21 cellular contexts compared by ENCODE assay signal in the genomic region with DNA sequence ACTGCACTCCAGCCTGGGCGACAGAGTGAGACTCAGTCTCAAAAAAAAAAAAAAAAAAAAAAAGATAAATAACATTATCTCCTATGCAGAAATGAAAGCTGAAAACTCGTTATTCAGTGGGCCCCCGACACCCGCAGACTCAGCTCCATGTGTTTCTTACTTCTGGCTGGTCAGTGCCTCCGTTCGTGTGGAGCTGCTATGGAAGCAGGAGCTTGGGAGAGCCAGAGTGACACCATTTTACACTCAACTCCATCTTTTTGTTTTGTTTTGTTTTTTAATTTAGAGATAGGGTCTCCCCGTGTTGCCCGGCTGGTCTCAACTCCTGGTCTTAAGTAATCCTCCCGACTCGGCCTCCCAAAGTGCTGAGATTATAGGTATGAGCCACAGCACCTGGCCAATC. TPM values are rescaled to one million over a fixed set of nuclear protein-coding genes. Genes with fewer than 3 reads are reported as not detected.
DNase-seq lines count a peak whose midpoint lies in the region; FAIRE-seq and TF ChIP-seq lines count a peak whose summit lies in the region.
"Had no signal": no experiment of that assay in that cellular context is flagged by ENCODE, and none has a peak within 500 bp of the region (broad histone marks: within the 10 kb centered on the region; RNA-seq: fewer than 3 reads in every experiment).

No MANE protein-coding gene starts in this region.

- no peak overlapping the region for H2AFZ ChIP-seq in mammary epithelial cell (ENCODE audit: low read depth, low read length)
- H2AFZ ChIP-seq in astrocyte (ENCODE audit: low read depth, low read length): no peak overlapping the region

- FAIRE-seq in astrocyte (lab: Jason Lieb, UNC): no peak
- FAIRE-seq: GM19239 had no signal

- BruUV-seq in MCF 10A (replicated peaks; lab: Mats Ljungman, UMichigan): no TSS peak
- no TSS peak for BruUV-seq in mammary epithelial cell (replicated peaks; lab: Mats Ljungman, UMichigan)

- TF ChIP-seq POLR2A in esophagus muscularis mucosa (IDR thresholded peaks at IDR 0.05; ENCODE audit: low read depth): no peak

- H3K4me1 ChIP-seq in mammary epithelial cell (ENCODE audit: insufficient read depth, low read length) (peaks cover 25% of the 10 kb centered on the region), astrocyte (ENCODE audit: insufficient read depth, low read length) (peaks cover 9% of the 10 kb centered on the region), mucosa of rectum (ENCODE audit: control insufficient read depth in 2 of 2, insufficient read depth in 2 of 2, low read length in 2 of 2) (peaks cover 20 to 58% of the 10 kb centered on the region in 2 donors), esophagus muscularis mucosa (peaks cover 13 to 19% (median 17%) of the 10 kb centered on the region in 4 donors)
- H3K4me1 ChIP-seq: SJCRH30 had no signal

- H3K27me3 Mint-ChIP-seq in MCF 10A (ENCODE audit: insufficient read depth, unreplicated experiment) (no peaks in the 10 kb centered on the region), astrocyte (ENCODE audit: low read depth, unreplicated experiment) (no peaks in the 10 kb centered on the region), type B pancreatic cell (peaks cover 3% of the 10 kb centered on the region)

- POLR2A ChIA-PET in MCF 10A (lab: Yijun Ruan, JAX): interaction anchor here (1.4 kb wide), 1 partner anchor 19 kb away, joined by 3 read pairs; no protein-coding TSS in a partner anchor

- peaks cover 10% of the 10 kb centered on the region for H3K36me3 Mint-ChIP-seq in MCF 10A (ENCODE audit: insufficient read depth, unreplicated experiment)
- no peaks in the 10 kb centered on the region for H3K36me3 Mint-ChIP-seq in astrocyte (ENCODE audit: low read depth, unreplicated experiment)
- no peaks in the 10 kb centered on the region for H3K36me3 Mint-ChIP-seq in type B pancreatic cell

- H3K4me3 Mint-ChIP-seq in MCF 10A (ENCODE audit: unreplicated experiment) (no peak overlapping the region), astrocyte (ENCODE audit: unreplicated experiment) (no peak overlapping the region), type B pancreatic cell (no peak overlapping the region)
- H3K4me3 Mint-ChIP-seq: CD4-positive, alpha-beta T cell had no signal

- intact Hi-C loops in MCF 10A (cut with micrococcal nuclease) (no loop called here), mammary epithelial cell (cut with micrococcal nuclease) (no loop called here), esophagus muscularis mucosa (cut with DNase I) (no loop called here)

- no peak overlapping the region for H3K4me3 ChIP-seq in mammary epithelial cell (replicated peaks in 1 of 3; ENCODE audit: insufficient read depth in 1 of 3, low read depth in 2 of 3, low read length in 3 of 3)
- H3K4me3 ChIP-seq in astrocyte (ENCODE audit: insufficient read depth, low read depth, low read length): no peak overlapping the region
- H3K4me3 ChIP-seq in mucosa of rectum (ENCODE audit: low read length in 2 of 2): no peak overlapping the region
- H3K4me3 ChIP-seq in esophagus muscularis mucosa: no peak overlapping the region
- H3K4me3 ChIP-seq: GM12878, SJCRH30 had no signal

- DNase-seq in MCF 10A (ENCODE audit: unreplicated experiment): no peak
- DNase-seq in mammary epithelial cell: no peak
- no peak for DNase-seq in astrocyte (ENCODE audit: low read depth)
- DNase-seq in type B pancreatic cell (ENCODE audit: extremely low spot score, unreplicated experiment): no peak
- no peak for DNase-seq in stimulated activated CD4-positive, alpha-beta T cell treated with anti-CD3 and anti-CD28 coated beads, Interleukin-4, amount 100 ng/mL, for 1 hour
- no peak for DNase-seq in esophagus muscularis mucosa (ENCODE audit: extremely low spot score)
- DNase-seq in T1000 (lab: John Stamatoyannopoulos, UW): no peak
- DNase-seq: CD4-positive, alpha-beta T cell; EL; GOT3; NCI-H1092 treated with DMSO at 0.1 percent for 48 hours; NCI-H2081; NCI-H2171 treated with DMSO at 0.1 percent for 48 hours; NCI-H446 treated with DMSO at 0.1 percent for 48 hours; SJCRH30 had no signal

- H3K27ac Mint-ChIP-seq in MCF 10A (ENCODE audit: low read depth, unreplicated experiment): peak overlapping the region; percentile 19
- H3K27ac Mint-ChIP-seq in astrocyte (ENCODE audit: unreplicated experiment): peak overlapping the region; percentile 15
- H3K27ac Mint-ChIP-seq in type B pancreatic cell: peak overlapping the region; percentile 85
- H3K27ac Mint-ChIP-seq: CD4-positive, alpha-beta T cell had no signal

- dilution Hi-C loops in mammary epithelial cell (cut with HindIII; ENCODE audit: low sequenced_read_pairs): no loop called here

- H3K27me3 ChIP-seq in mammary epithelial cell (ENCODE audit: insufficient read depth, low read length) (no peaks in the 10 kb centered on the region), astrocyte (ENCODE audit: insufficient read depth, low read length) (no peaks in the 10 kb centered on the region), mucosa of rectum (ENCODE audit: control insufficient read depth in 2 of 2, insufficient read depth in 2 of 2, low read length in 2 of 2) (no peaks in the 10 kb centered on the region), esophagus muscularis mucosa (no peaks in the 10 kb centered on the region)
- H3K27me3 ChIP-seq: SJCRH30 had no signal

- no peaks in the 10 kb centered on the region for H4K20me1 ChIP-seq in mammary epithelial cell (ENCODE audit: insufficient read depth, low read length)
- no peaks in the 10 kb centered on the region for H4K20me1 ChIP-seq in astrocyte (ENCODE audit: insufficient read depth, low read length)

- H3K9me3 Mint-ChIP-seq in MCF 10A (ENCODE audit: unreplicated experiment) (no peaks in the 10 kb centered on the region), astrocyte (ENCODE audit: unreplicated experiment) (no peaks in the 10 kb centered on the region), type B pancreatic cell (peaks cover 4% of the 10 kb centered on the region)
- H3K9me3 Mint-ChIP-seq: CD4-positive, alpha-beta T cell had no signal

- TF ChIP-seq CTCF in MCF 10A (IDR thresholded peaks at IDR 0.05; ENCODE audit: unreplicated experiment) (no peak), mammary epithelial cell (conservative IDR thresholded peaks at IDR 0.05 in 1 of 2, IDR thresholded peaks at IDR 0.05 in 1 of 2; ENCODE audit: extremely low read depth in 1 of 2, insufficient read depth in 1 of 2, low read depth in 1 of 2, low read length in 2 of 2) (no peak), astrocyte (IDR thresholded peaks at IDR 0.05; ENCODE audit: insufficient read depth, low read depth, low read length) (no peak), type B pancreatic cell (conservative IDR thresholded peaks at IDR 0.05) (no peak), esophagus muscularis mucosa (IDR thresholded peaks at IDR 0.05) (no peak)

- CTCF ChIA-PET in MCF 10A (lab: Yijun Ruan, JAX) (no interaction called here), mammary epithelial cell (lab: Charles Lee; ENCODE audit: low non-redundant PET) (no interaction called here)

- H3K9me3 ChIP-seq in mammary epithelial cell (replicated peaks; ENCODE audit: insufficient read depth, low read length) (no peaks in the 10 kb centered on the region), astrocyte (ENCODE audit: insufficient read depth, low read depth, low read length) (no peaks in the 10 kb centered on the region), mucosa of rectum (ENCODE audit: control insufficient read depth in 2 of 2, low read length in 2 of 2) (no peaks in the 10 kb centered on the region), esophagus muscularis mucosa (no peaks in the 10 kb centered on the region)
- H3K9me3 ChIP-seq: SJCRH30 had no signal

- H3K79me2 ChIP-seq in mammary epithelial cell (ENCODE audit: insufficient read depth, low read length) (no peaks in the 10 kb centered on the region), astrocyte (ENCODE audit: insufficient read depth, low read length) (no peaks in the 10 kb centered on the region)

- H3K9ac ChIP-seq in mammary epithelial cell (ENCODE audit: insufficient read depth, low read length) (no peak overlapping the region), astrocyte (ENCODE audit: low read length) (no peak overlapping the region), mucosa of rectum (ENCODE audit: low read depth in 1 of 2, low read length in 2 of 2) (no peak overlapping the region)

- no peaks in the 10 kb centered on the region for H3K36me3 ChIP-seq in mammary epithelial cell (ENCODE audit: insufficient read depth, low read length)
- no peaks in the 10 kb centered on the region for H3K36me3 ChIP-seq in astrocyte (ENCODE audit: insufficient read depth, low read length)
- no peaks in the 10 kb centered on the region for H3K36me3 ChIP-seq in mucosa of rectum (ENCODE audit: control insufficient read depth in 2 of 2, insufficient read depth in 2 of 2, low read length in 2 of 2)
- H3K36me3 ChIP-seq in esophagus muscularis mucosa: no peaks in the 10 kb centered on the region
- H3K36me3 ChIP-seq: SJCRH30 had no signal

- no peak for TF ChIP-seq EP300 in esophagus muscularis mucosa (IDR thresholded peaks at IDR 0.05)

- H3K4me1 Mint-ChIP-seq in MCF 10A (ENCODE audit: insufficient read depth, unreplicated experiment) (peaks cover 18% of the 10 kb centered on the region), astrocyte (ENCODE audit: low read depth, unreplicated experiment) (peaks cover 9% of the 10 kb centered on the region), type B pancreatic cell (ENCODE audit: unreplicated experiment) (peaks cover 9% of the 10 kb centered on the region)

- H3K4me2 ChIP-seq in mammary epithelial cell (ENCODE audit: insufficient read depth, low read depth, low read length): no peak overlapping the region
- no peak overlapping the region for H3K4me2 ChIP-seq in astrocyte (ENCODE audit: low read length)

- H3K27ac ChIP-seq in mammary epithelial cell (ENCODE audit: insufficient read depth, low read depth, low read length) (no peak overlapping the region), astrocyte (ENCODE audit: low read depth, low read length) (no peak overlapping the region), mucosa of rectum (ENCODE audit: low read depth in 2 of 2, low read length in 2 of 2) (peak overlapping the region; percentile 67 to 69), esophagus muscularis mucosa (replicated peaks in 1 of 4) (no peak overlapping the region)
- H3K27ac ChIP-seq: SJCRH30 had no signal

- in situ Hi-C loops in mammary epithelial cell (cut with MboI; ENCODE audit: low sequenced_read_pairs in 2 of 2): no loop called here

- 95% methylated on average over 9 of the region's 10 CpGs for WGBS in mammary epithelial cell (ENCODE audit: low coverage, missing lambda C conversion rate)
- 92% methylated on average over 10 of the region's 10 CpGs for WGBS in esophagus muscularis mucosa

RNA-seq across cellular contexts. Expression of gene PLEKHG6, which starts 13.3 kb away (rescaled TPM):
- total RNA-seq in MCF 10A (2022) (not detected in 2 replicates), mammary epithelial cell (1 to 10 TPM; 2.2 to 3.3 TPM), astrocyte (0.72 and 2.5 TPM in 2 replicates), type B pancreatic cell (ENCODE audit: low replicate concordance) (32.4 and 115 TPM in 2 replicates), esophagus muscularis mucosa (under 1 TPM in 2 of 4 donors, not detected in 2; 0.52 to 0.75 TPM)
- 2.1 TPM for polyA plus RNA-seq in mammary epithelial cell
- not detected for polyA minus RNA-seq in mammary epithelial cell
- total RNA-seq: A172; CD4-positive, alpha-beta T cell; LHCN-M2 had no signal
- polyA plus RNA-seq: BJ had no signal

RNA-seq across cellular contexts. Expression of gene TNFRSF1A, which starts 44.7 kb away (rescaled TPM):
- total RNA-seq in MCF 10A (2022): 103 and 110 TPM in 2 replicates
- total RNA-seq in mammary epithelial cell: 100 to 1,000 TPM; 107 to 195 TPM
- polyA plus RNA-seq in mammary epithelial cell: 87.6 TPM
- 191 TPM for polyA minus RNA-seq in mammary epithelial cell
- 118 and 128 TPM in 2 replicates for total RNA-seq in astrocyte
- total RNA-seq in type B pancreatic cell (ENCODE audit: low replicate concordance): 79.1 and 222 TPM in 2 replicates
- 100 to 1,000 TPM; 146 to 464 (median 247) TPM for total RNA-seq in esophagus muscularis mucosa

Comparison
In these comparisons a context has a peak if more than half of its experiments do, and no peak if none do; other contexts are left out.
1. H3K27ac Mint-ChIP-seq: peak in every context shown above with its lines; median percentile 85 in type B pancreatic cell; 19 in MCF 10A; 15 in astrocyte.
2. H3K27ac ChIP-seq: peak in mucosa of rectum (2 of 2); none in mammary epithelial cell (single experiment), astrocyte (single experiment) and esophagus muscularis mucosa (0 of 4).